Comparison of ENCODE assay signal across 8 cellular contexts in genomic region chr11:17352925-17353227, GRCh38. TPM values are rescaled to one million over a fixed set of nuclear protein-coding genes. Genes with fewer than 3 reads are reported as not detected.
DNase-seq lines count a peak whose midpoint lies in the region; ATAC-seq and TF ChIP-seq lines count a peak whose summit lies in the region.

No MANE protein-coding gene starts in this region.

- H3K79me2 ChIP-seq in neural cell (replicated peaks; ENCODE audit: insufficient read depth, low read length) = no peaks in the 10 kb centered on the region

- H3K4me3 Mint-ChIP-seq in CD4-positive, CD25-positive, alpha-beta regulatory T cell = peak overlapping the region; percentile 85 to 96 (median 90)

- peaks cover 12 to 32% (median 23%) of the 10 kb centered on the region in 4 donors for H3K4me1 Mint-ChIP-seq in CD4-positive, CD25-positive, alpha-beta regulatory T cell

- peaks cover 0 to 6% (median 0%) of the 10 kb centered on the region in 7 donors for H3K9me3 Mint-ChIP-seq in CD4-positive, CD25-positive, alpha-beta regulatory T cell

- peak overlapping the region; percentile 95 for H3K4me2 ChIP-seq in neural cell (ENCODE audit: low read length)

- no peaks in the 10 kb centered on the region for H3K36me3 ChIP-seq in CD4-positive, CD25-positive, alpha-beta regulatory T cell (ENCODE audit: control insufficient read depth, insufficient read depth, low read length)
- H3K36me3 ChIP-seq in neural cell (ENCODE audit: insufficient read depth, low read length) = no peaks in the 10 kb centered on the region

- peaks cover 37% of the 10 kb centered on the region for H3K4me1 ChIP-seq in CD4-positive, CD25-positive, alpha-beta regulatory T cell (ENCODE audit: control insufficient read depth, insufficient read depth, low read length, poor library complexity, severe bottlenecking)

- peak overlapping the region in 2 of 3 donors; percentile 85 to 91 for H3K27ac Mint-ChIP-seq in CD4-positive, CD25-positive, alpha-beta regulatory T cell

- TF ChIP-seq EP300 in neural cell (conservative IDR thresholded peaks at IDR 0.05; ENCODE audit: poor library complexity, severe bottlenecking) = no peak

- peak overlapping the region; percentile 92 for H3K4me3 ChIP-seq in CD4-positive, CD25-positive, alpha-beta regulatory T cell (ENCODE audit: low read depth, low read length)
- peak overlapping the region; percentile 81 for H3K4me3 ChIP-seq in neural cell (ENCODE audit: low read length)

- no peaks in the 10 kb centered on the region for H3K9me3 ChIP-seq in CD4-positive, CD25-positive, alpha-beta regulatory T cell (ENCODE audit: control insufficient read depth in 2 of 2, low read length in 2 of 2)
- no peaks in the 10 kb centered on the region for H3K9me3 ChIP-seq in neural cell (ENCODE audit: low read length)

- no peaks in the 10 kb centered on the region for H3K9me2 ChIP-seq in neural cell (ENCODE audit: insufficient read depth, low read length)

- DNase-seq in CD4-positive, CD25-positive, alpha-beta regulatory T cell = peak in 2 of 3 donors; percentile 6 to 61
- DNase-seq in NCI-H345 (lab: John Stamatoyannopoulos, UW) (peak; percentile 54), fibroblast of gingiva (ENCODE audit: low read depth) (peak; percentile 32), inferior parietal cortex (ENCODE audit: extremely low spot score) (no peak)
- DNase-seq in activated T-cell treated with anti-CD3 and anti-CD28 coated beads, Interleukin-2, amount 50 U/mL, for 48 hours = peak; percentile 56 to 67

- peak overlapping the region; percentile 78 for H3K9ac ChIP-seq in neural cell (ENCODE audit: low read length)

- no peaks in the 10 kb centered on the region for H4K20me1 ChIP-seq in neural cell (ENCODE audit: insufficient read depth)

- H3K36me3 Mint-ChIP-seq in CD4-positive, CD25-positive, alpha-beta regulatory T cell = no peaks in the 10 kb centered on the region

- no peak for TF ChIP-seq CTCF in neural cell (IDR thresholded peaks at IDR 0.05; ENCODE audit: poor library complexity, severe bottlenecking)

- no peak overlapping the region for H3K27ac ChIP-seq in CD4-positive, CD25-positive, alpha-beta regulatory T cell (ENCODE audit: insufficient read depth, low read length, poor library complexity, severe bottlenecking)
- peak overlapping the region; percentile 54 for H3K27ac ChIP-seq in neural cell (ENCODE audit: low read length)

- H3F3A ChIP-seq in neural cell (ENCODE audit: insufficient read depth, low read length, poor library complexity, severe bottlenecking) = peaks cover 3% of the 10 kb centered on the region

- H3K27me3 ChIP-seq in CD4-positive, CD25-positive, alpha-beta regulatory T cell (ENCODE audit: control insufficient read depth, insufficient read depth, low read length) = peaks cover 11% of the 10 kb centered on the region
- peaks cover 27% of the 10 kb centered on the region for H3K27me3 ChIP-seq in neural cell (ENCODE audit: insufficient read depth, low read depth, low read length)

- peaks cover 31% of the 10 kb centered on the region for H3K27me3 Mint-ChIP-seq in CD4-positive, CD25-positive, alpha-beta regulatory T cell

- ATAC-seq in CD4-positive, CD25-positive, alpha-beta regulatory T cell (ENCODE audit: low read depth in 2 of 2) = peak in 1 of 2 donors; percentile 35
- peak; percentile 37 for ATAC-seq in GM21529 (IDR thresholded peaks at IDR 0.05; ENCODE audit: unreplicated experiment)
- ATAC-seq in GM18873 (IDR thresholded peaks at IDR 0.05; ENCODE audit: low FRiP score, unreplicated experiment) = no peak

- no peak for TF ChIP-seq RAD21 in neural cell (conservative IDR thresholded peaks at IDR 0.05)

- peak overlapping the region; percentile 53 for H2AFZ ChIP-seq in neural cell (ENCODE audit: low read depth, low read length)

TF ChIP-seq in neural cell, 6 proteins besides CTCF, POLR2A, EP300 and RAD21:
- TF ChIP-seq SMC3 (conservative IDR thresholded peaks at IDR 0.05; ENCODE audit: poor library complexity) = no peak
- no peak for TF ChIP-seq REST (IDR thresholded peaks at IDR 0.05; ENCODE audit: borderline replicate concordance)
- TF ChIP-seq TAF1 (IDR thresholded peaks at IDR 0.05; ENCODE audit: low read depth) = no peak
- no peak for TF ChIP-seq MXI1 (conservative IDR thresholded peaks at IDR 0.05; ENCODE audit: poor library complexity, severe bottlenecking)
- TF ChIP-seq EZH2 (IDR thresholded peaks at IDR 0.05; ENCODE audit: borderline replicate concordance, insufficient read depth, low read length, poor library complexity, severe bottlenecking) = no peak
- TF ChIP-seq POLR2AphosphoS5 (IDR thresholded peaks at IDR 0.05) = no peak

RNA-seq across cellular contexts. Expression of gene NCR3LG1, which starts 1.3 kb away (rescaled TPM):
- 0.69 TPM for total RNA-seq in CD4-positive, CD25-positive, alpha-beta regulatory T cell
- under 1 TPM in 1 of 4 donors, not detected in 3; 0.12 TPM for polyA plus RNA-seq in CD4-positive, CD25-positive, alpha-beta regulatory T cell
- polyA plus RNA-seq in neural cell = 2.1 and 3.1 TPM in 2 replicates
- polyA minus RNA-seq in neural cell = 10.0 and 12.3 TPM in 2 replicates

RNA-seq across cellular contexts. Expression of gene KCNJ11, which starts 35.6 kb away (rescaled TPM):
- total RNA-seq in CD4-positive, CD25-positive, alpha-beta regulatory T cell = not detected
- polyA plus RNA-seq in CD4-positive, CD25-positive, alpha-beta regulatory T cell = not detected
- 8.0 and 10.6 TPM in 2 replicates for polyA plus RNA-seq in neural cell
- 11.1 and 14.1 TPM in 2 replicates for polyA minus RNA-seq in neural cell
